Comparison of ENCODE assay signal across 8 cellular contexts in genomic region chr9:37801287-37801850, GRCh38. TPM values are rescaled to one million over a fixed set of nuclear protein-coding genes. Genes with fewer than 3 reads are reported as not detected.
DNase-seq lines count a peak whose midpoint lies in the region; ATAC-seq, FAIRE-seq and TF ChIP-seq lines count a peak whose summit lies in the region.

No MANE protein-coding gene starts in this region.

- BruUV-seq in Calu3 (replicated peaks; lab: Mats Ljungman, UMichigan), result no TSS peak

- TF ChIP-seq CTCF in Calu3 (IDR thresholded peaks at IDR 0.05; ENCODE audit: unreplicated experiment) (no peak), gastroesophageal sphincter (IDR thresholded peaks at IDR 0.05) (no peak), pancreas (IDR thresholded peaks at IDR 0.05) (no peak)

- H3K4me1 ChIP-seq in gastroesophageal sphincter (peaks cover 6 to 59% (median 17%) of the 10 kb centered on the region in 3 donors), pancreas (peaks cover 15 to 25% (median 20%) of the 10 kb centered on the region in 3 donors)

- H3K27ac ChIP-seq in gastroesophageal sphincter (peak overlapping the region; percentile 72 to 91 (median 90)), pancreas (peak overlapping the region; percentile 67 to 91 (median 80))

- H3K4me3 Mint-ChIP-seq in Calu3 (ENCODE audit: low read depth, unreplicated experiment), result peak overlapping the region; percentile 69
- peak overlapping the region; percentile 93 for H3K4me3 Mint-ChIP-seq in activated T-cell treated with anti-CD3 and anti-CD28 coated beads, Interleukin-2, amount 50 U/mL, for 24 hours

- DNase-seq in Calu3 (no peak), HT-29 (ENCODE audit: low spot score) (peak; percentile 33), pancreas (peak in 5 of 6 donors; percentile 18 to 73 (median 45)), inferior parietal cortex (ENCODE audit: extremely low spot score) (no peak), NOMO-1 treated with DMSO at 0.1 percent for 48 hours (lab: John Stamatoyannopoulos, UW; ENCODE audit: unreplicated experiment) (no peak)
- no peak for DNase-seq in activated T-cell treated with anti-CD3 and anti-CD28 coated beads, Interleukin-2, amount 50 U/mL, for 24 hours

- peaks cover 7% of the 10 kb centered on the region for H3K36me3 Mint-ChIP-seq in Calu3 (ENCODE audit: insufficient read depth, unreplicated experiment)
- H3K36me3 Mint-ChIP-seq in activated T-cell treated with anti-CD3 and anti-CD28 coated beads, Interleukin-2, amount 50 U/mL, for 24 hours (ENCODE audit: low read depth), result peaks cover 37% of the 10 kb centered on the region

- no peak for TF ChIP-seq EP300 in gastroesophageal sphincter (IDR thresholded peaks at IDR 0.05)

- H3K4me3 ChIP-seq in gastroesophageal sphincter, result peak overlapping the region; percentile 66 to 92
- H3K4me3 ChIP-seq in pancreas, result peak overlapping the region; percentile 80 to 98 (median 95)

- H3K27me3 Mint-ChIP-seq in Calu3 (ENCODE audit: unreplicated experiment), result no peaks in the 10 kb centered on the region
- no peaks in the 10 kb centered on the region for H3K27me3 Mint-ChIP-seq in activated T-cell treated with anti-CD3 and anti-CD28 coated beads, Interleukin-2, amount 50 U/mL, for 24 hours

- H3K27me3 ChIP-seq in gastroesophageal sphincter (no peaks in the 10 kb centered on the region), pancreas (no peaks in the 10 kb centered on the region)

- no peak overlapping the region for H3K27ac Mint-ChIP-seq in Calu3 (ENCODE audit: unreplicated experiment)
- H3K27ac Mint-ChIP-seq in activated T-cell treated with anti-CD3 and anti-CD28 coated beads, Interleukin-2, amount 50 U/mL, for 24 hours, result peak overlapping the region; percentile 81

- WGBS in gastroesophageal sphincter (ENCODE audit: low coverage in 1 of 2), 2 donors, result 0% methylated on average over 6 of the region's 45 CpGs; no CpG with 5 or more reads in 1 of the 2 donors
- WGBS in pancreas, 2 donors, result 1% methylated on average over 45 of the region's 45 CpGs

- H3K4me1 Mint-ChIP-seq in Calu3 (ENCODE audit: low read depth, unreplicated experiment), result peaks cover 7% of the 10 kb centered on the region
- H3K4me1 Mint-ChIP-seq in activated T-cell treated with anti-CD3 and anti-CD28 coated beads, Interleukin-2, amount 50 U/mL, for 24 hours (ENCODE audit: low read depth), result peaks cover 48% of the 10 kb centered on the region

- H3K36me3 ChIP-seq in gastroesophageal sphincter, result no peaks in the 10 kb centered on the region
- H3K36me3 ChIP-seq in pancreas, result no peaks in the 10 kb centered on the region

- H3K9me3 Mint-ChIP-seq in Calu3 (ENCODE audit: low read depth, unreplicated experiment), result no peaks in the 10 kb centered on the region
- no peaks in the 10 kb centered on the region for H3K9me3 Mint-ChIP-seq in activated T-cell treated with anti-CD3 and anti-CD28 coated beads, Interleukin-2, amount 50 U/mL, for 24 hours

- CTCF ChIA-PET in Calu3 (lab: Charles Lee), result no interaction called here

- intact Hi-C loops in Calu3 (cut with micrococcal nuclease; ENCODE audit: unreplicated experiment), result no loop called here
- intact Hi-C loops in pancreas (cut with DNase I), result no loop called here

- no peak for FAIRE-seq in pancreas (lab: Jason Lieb, UNC)

- ATAC-seq in GM21515 (IDR thresholded peaks at IDR 0.05; ENCODE audit: unreplicated experiment) (peak; percentile 44), gastroesophageal sphincter (peak; percentile 35), pancreas (peak; percentile 46 to 64 (median 60))

- no peak for TF ChIP-seq POLR2A in gastroesophageal sphincter (IDR thresholded peaks at IDR 0.05)

- no peaks in the 10 kb centered on the region for H3K9me3 ChIP-seq in gastroesophageal sphincter
- no peaks in the 10 kb centered on the region for H3K9me3 ChIP-seq in pancreas

RNA-seq across cellular contexts. Expression of gene DCAF10, which starts 0.8 kb away (rescaled TPM):
- 5.7 and 6.2 TPM in 2 replicates for total RNA-seq in Calu3 (2022)
- 5.2 and 6.0 TPM in 2 replicates for total RNA-seq in HT-29 (2014; rRNA removed; shearing (Covaris generic))
- 10 to 100 TPM; 20.6 to 37.4 (median 30.1) TPM for total RNA-seq in gastroesophageal sphincter
- 10 to 100 TPM; 14.2 to 19.6 (median 16.4) TPM for total RNA-seq in pancreas
- polyA plus RNA-seq in pancreas, result 1 to 10 TPM; 3.9 to 6.6 TPM

RNA-seq across cellular contexts. Expression of gene EXOSC3, which starts 16.5 kb away (rescaled TPM):
- total RNA-seq in Calu3 (2022), result 12.2 and 20.1 TPM in 2 replicates
- 66.4 and 92.7 TPM in 2 replicates for total RNA-seq in HT-29 (2014; rRNA removed; shearing (Covaris generic))
- total RNA-seq in gastroesophageal sphincter, result 10 to 100 TPM; 31.0 to 73.3 (median 49.5) TPM
- 10 to 100 TPM; 12.3 to 19.9 (median 14.7) TPM for total RNA-seq in pancreas
- polyA plus RNA-seq in pancreas, result 10 to 100 TPM in 1 of 2 donors, 1 to 10 TPM in 1; 7.2 to 11.2 TPM

RNA-seq across cellular contexts. Expression of gene TRMT10B, which starts 47.8 kb away (rescaled TPM):
- total RNA-seq in Calu3 (2022) (4.1 and 5.6 TPM in 2 replicates), gastroesophageal sphincter (1 to 10 TPM; 6.3 to 8.6 (median 7.2) TPM), pancreas (1 to 10 TPM; 4.0 to 7.3 (median 5.4) TPM)
- 0.44 and 0.76 TPM in 2 replicates for total RNA-seq in HT-29 (2014; rRNA removed; shearing (Covaris generic))
- 1 to 10 TPM; 6.5 to 8.8 TPM for polyA plus RNA-seq in pancreas

Comparison
In these comparisons a context has a peak if more than half of its experiments do, and no peak if none do; other contexts are left out.
1. DNase-seq: peak in HT-29 (single experiment) and pancreas (5 of 6); none in Calu3 (single experiment), activated T-cell treated with anti-CD3 and anti-CD28 coated beads, Interleukin-2, amount 50 U/mL, for 24 hours (single experiment), inferior parietal cortex (single experiment) and NOMO-1 treated with DMSO at 0.1 percent for 48 hours (single experiment).
2. Peak in every context shown above with its lines, with median percentiles within 50 percentile points of each other: ATAC-seq.